ENCODE assay signal across 21 cellular contexts in the genomic region with DNA sequence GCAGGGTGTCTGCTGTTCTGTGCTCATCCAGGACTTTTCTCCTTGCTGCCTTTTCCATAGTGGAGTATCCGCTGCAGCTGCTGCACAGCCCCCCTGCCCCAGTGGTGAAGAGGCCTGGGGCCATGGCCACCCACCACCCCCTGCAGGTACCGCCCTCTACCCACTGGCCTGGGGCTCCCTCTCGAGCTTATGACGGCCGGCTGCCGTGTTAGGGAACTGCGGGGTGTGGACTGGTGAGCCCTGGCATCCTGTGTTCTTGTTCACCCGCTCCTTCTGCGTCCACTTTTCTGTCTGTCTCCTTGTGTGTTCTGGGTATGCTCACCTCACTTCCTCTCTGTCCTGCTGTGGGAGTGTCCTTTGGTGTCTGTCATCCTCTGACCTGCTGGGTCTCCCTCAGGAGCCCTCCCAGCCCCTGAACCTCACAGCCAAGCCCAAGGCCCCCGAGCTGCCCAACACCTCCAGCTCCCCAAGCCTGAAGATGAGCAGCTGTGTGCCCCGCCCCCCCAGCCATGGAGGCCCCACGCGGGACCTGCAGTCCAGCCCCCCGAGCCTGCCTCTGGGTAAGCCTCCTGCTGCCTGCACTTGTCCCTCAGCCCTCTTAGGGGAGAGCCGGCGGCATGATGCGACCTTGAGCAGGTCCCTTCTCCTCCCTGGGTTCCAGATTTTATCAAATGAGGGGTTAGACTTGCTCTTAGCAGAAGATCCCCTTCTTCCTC. TPM values are rescaled to one million over a fixed set of nuclear protein-coding genes. Genes with fewer than 3 reads are reported as not detected.
A peak's percentile ranks its signal among the peaks of the same experiment; 100 is the strongest.
DNase-seq lines count a peak whose midpoint lies in the region; ATAC-seq, FAIRE-seq and TF ChIP-seq lines count a peak whose summit lies in the region.
"Had no signal": no experiment of that assay in that cellular context is flagged by ENCODE, and none has a peak within 500 bp of the region (broad histone marks: within the 10 kb centered on the region; RNA-seq: fewer than 3 reads in every experiment).

No MANE protein-coding gene starts in this region.

- H3K4me1 ChIP-seq in H9 (ENCODE audit: insufficient read depth, low read length), result no peaks in the 10 kb centered on the region; the same call in 1 of the 2 replicates
- peaks cover 0 to 12% (median 2%) of the 10 kb centered on the region in 4 experiments; a peak in 4 of 7 replicates for H3K4me1 ChIP-seq in H1 (replicated peaks in 1 of 4; ENCODE audit: control insufficient read depth in 3 of 4, insufficient read depth in 4 of 4, low read length in 3 of 4)
- peaks cover 4% of the 10 kb centered on the region for H3K4me1 ChIP-seq in osteoblast (ENCODE audit: insufficient read depth, low read length)
- H3K4me1 ChIP-seq in tibial artery, result peaks cover 0 to 15% (median 6%) of the 10 kb centered on the region in 4 donors

- H2AK5ac ChIP-seq in H9 (ENCODE audit: insufficient read length, low read length) (no peak overlapping the region), H1 (ENCODE audit: low read depth, low read length) (no peak overlapping the region)

- H3K36me3 Mint-ChIP-seq in H9 (ENCODE audit: insufficient read depth in 1 of 3, low read depth in 3 of 3), result peaks cover 59 to 88% (median 80%) of the 10 kb centered on the region in 3 experiments
- H3K36me3 Mint-ChIP-seq: CD4-positive, alpha-beta memory T cell had no signal

- CTCF ChIA-PET in H1 (lab: Charles Lee; ENCODE audit: partially characterized antibody), result interaction anchor here (1.0 to 10.7 kb wide), 11 partner anchors 8 to 259 kb away, joined by 3 to 107 read pairs (median 5); a partner anchor contains a TSS

- H2BK5ac ChIP-seq in H9 (ENCODE audit: insufficient read length, low read length), result no peak overlapping the region
- no peak overlapping the region for H2BK5ac ChIP-seq in H1 (ENCODE audit: low read depth, low read length)

- H2BK15ac ChIP-seq in H9 (ENCODE audit: low read depth, low read length) (no peak overlapping the region), H1 (ENCODE audit: low read length) (0 out of 2 replicates have a peak overlapping the region, but pooled peaks have one; percentile 72)

- no peaks in the 10 kb centered on the region for H3K9me3 Mint-ChIP-seq in H9

- H3K36me3 ChIP-seq in H1 (ENCODE audit: control insufficient read depth in 2 of 4, insufficient read depth in 4 of 4, low read length in 3 of 4) (peaks cover 19 to 89% (median 68%) of the 10 kb centered on the region in 4 experiments), osteoblast (ENCODE audit: insufficient read depth, low read length) (peaks cover 3% of the 10 kb centered on the region), tibial artery (peaks cover 84 to 98% (median 96%) of the 10 kb centered on the region in 3 donors)

- POLR2A ChIA-PET in H1 (lab: Charles Lee; ENCODE audit: partially characterized antibody), result interaction anchor here (1.0 to 13.3 kb wide), 3 partner anchors 9 to 255 kb away, joined by 3 to 174 read pairs (median 14); a partner anchor contains a TSS

- no peaks in the 10 kb centered on the region; the same call in 1 of the 2 replicates for H3K27me3 Mint-ChIP-seq in H9 (ENCODE audit: low read depth)

- no peak overlapping the region for H4K91ac ChIP-seq in H9 (ENCODE audit: insufficient read length, low read depth, low read length)
- no peak overlapping the region for H4K91ac ChIP-seq in H1 (replicated peaks; ENCODE audit: insufficient read length, low read length)

- FAIRE-seq in H1 (lab: Jason Lieb, UNC), result no peak
- FAIRE-seq: GM12891, GM18507, H54 had no signal

- intact Hi-C loops in tibial artery (cut with DNase I; ENCODE audit: low total_unique reads), result no loop called here

- TF ChIP-seq CTCF in H9 (conservative IDR thresholded peaks at IDR 0.05), result no peak
- TF ChIP-seq CTCF in H1 (IDR thresholded peaks at IDR 0.05; ENCODE audit: control extremely low read depth in 1 of 3, insufficient read depth in 1 of 3, low read depth in 1 of 3, low read length in 3 of 3), result no peak
- TF ChIP-seq CTCF in osteoblast (IDR thresholded peaks at IDR 0.05; ENCODE audit: extremely low read depth, low read depth, low read length), result no peak
- TF ChIP-seq CTCF in tibial artery (IDR thresholded peaks at IDR 0.05), result no peak

- H3K9me3 ChIP-seq in H9 (ENCODE audit: control insufficient read depth, low read depth, low read length), result no peaks in the 10 kb centered on the region
- H3K9me3 ChIP-seq in H1 (ENCODE audit: insufficient read depth in 2 of 2, low read depth in 1 of 2, low read length in 1 of 2), result no peaks in the 10 kb centered on the region
- no peaks in the 10 kb centered on the region for H3K9me3 ChIP-seq in osteoblast (ENCODE audit: low read depth, low read length)
- H3K9me3 ChIP-seq in tibial artery, result no peaks in the 10 kb centered on the region

- no peak overlapping the region for H2BK12ac ChIP-seq in H9 (ENCODE audit: insufficient read length, low read depth, low read length)
- H2BK12ac ChIP-seq in H1 (ENCODE audit: low read depth, low read length), result no peak overlapping the region

- H3K79me2 ChIP-seq in H9 (ENCODE audit: insufficient read depth, low read length) (no peaks in the 10 kb centered on the region), H1 (ENCODE audit: control insufficient read depth in 1 of 2, insufficient read depth in 2 of 2, low read length in 2 of 2) (peaks cover 0 to 15% of the 10 kb centered on the region in 2 experiments; a peak in 2 of 4 replicates), osteoblast (ENCODE audit: insufficient read depth, low read length) (no peaks in the 10 kb centered on the region)

- H2BK120ac ChIP-seq in H9 (ENCODE audit: low read depth, low read length, poor library complexity, severe bottlenecking) (no peak overlapping the region), H1 (replicated peaks; ENCODE audit: low read depth, low read length) (no peak overlapping the region)

- H3K4me3 Mint-ChIP-seq in H9, result no peak overlapping the region
- H3K4me3 Mint-ChIP-seq: CD4-positive, alpha-beta memory T cell had no signal

- H2AFZ ChIP-seq in H9 (ENCODE audit: low read length), result no peak overlapping the region
- no peak overlapping the region for H2AFZ ChIP-seq in H1 (ENCODE audit: low read length)
- no peak overlapping the region for H2AFZ ChIP-seq in osteoblast (ENCODE audit: low read length)
- H2AFZ ChIP-seq: GM23248 had no signal

- H2BK20ac ChIP-seq in H9 (ENCODE audit: low read depth, low read length, poor library complexity, severe bottlenecking) (no peak overlapping the region), H1 (ENCODE audit: low read length) (no peak overlapping the region)

- H3K14ac ChIP-seq in H9 (ENCODE audit: insufficient read depth, low read length) (no peak overlapping the region; the same call in 1 of the 2 replicates), H1 (ENCODE audit: insufficient read length) (no peak overlapping the region)

- H3K9ac ChIP-seq in H9 (ENCODE audit: extremely low read depth, insufficient read length, low read length) (no peak overlapping the region), H1 (replicated peaks in 1 of 4; ENCODE audit: extremely low read depth in 1 of 4, low read depth in 3 of 4, low read length in 3 of 4) (no peak overlapping the region)
- H3K9ac ChIP-seq: GM23248 had no signal

- no peak overlapping the region for H3K56ac ChIP-seq in H9 (ENCODE audit: insufficient read length, low read depth, low read length)
- no peak overlapping the region for H3K56ac ChIP-seq in H1 (replicated peaks; ENCODE audit: insufficient read length, low read depth, low read length)

- no peaks in the 10 kb centered on the region for H3K23me2 ChIP-seq in H9 (ENCODE audit: insufficient read length, low read depth, low read length, poor library complexity, severe bottlenecking)
- H3K23me2 ChIP-seq in H1 (ENCODE audit: low read depth, low read length), result no peaks in the 10 kb centered on the region

- peak overlapping the region in 2 of 3 experiments; percentile 17 to 49; a peak in 3 of 7 replicates for H3K27ac Mint-ChIP-seq in H9

- no peaks in the 10 kb centered on the region for H3K27me3 ChIP-seq in H9 (ENCODE audit: insufficient read depth, low read length)
- no peaks in the 10 kb centered on the region; a peak in 1 of 7 replicates for H3K27me3 ChIP-seq in H1 (replicated peaks in 1 of 4; ENCODE audit: control insufficient read depth in 3 of 4, extremely low read depth in 1 of 4, insufficient read depth in 3 of 4, low read length in 3 of 4)
- no peaks in the 10 kb centered on the region for H3K27me3 ChIP-seq in osteoblast (ENCODE audit: insufficient read depth, low read length)
- no peaks in the 10 kb centered on the region for H3K27me3 ChIP-seq in tibial artery

- H3K23ac ChIP-seq in H9 (ENCODE audit: insufficient read length, low read depth, low read length) (no peak overlapping the region), H1 (ENCODE audit: insufficient read length) (no peak overlapping the region)

- H3K27ac ChIP-seq in H9 (ENCODE audit: insufficient read length, low read depth, low read length) (no peak overlapping the region), H1 (ENCODE audit: low read depth, low read length) (no peak overlapping the region), osteoblast (ENCODE audit: low read depth, low read length) (no peak overlapping the region), tibial artery (no peak overlapping the region)
- H3K27ac ChIP-seq: GM23248 had no signal

- H3K4me3 ChIP-seq in H1 (ENCODE audit: extremely low read depth in 1 of 4, insufficient read depth in 2 of 4, low read depth in 3 of 4, low read length in 4 of 4) (no peak overlapping the region), osteoblast (ENCODE audit: insufficient read depth, low read length) (no peak overlapping the region), tibial artery (no peak overlapping the region)
- H3K4me3 ChIP-seq: GM23248 had no signal

- H3T11ph ChIP-seq in H9 (ENCODE audit: low read length), result no peak overlapping the region

- no peak for TF ChIP-seq RAD21 in H1 (IDR thresholded peaks at IDR 0.05 in 1 of 2, conservative IDR thresholded peaks at IDR 0.05 in 1 of 2; ENCODE audit: low read depth in 2 of 2, low read length in 2 of 2)

- H3K4me2 ChIP-seq in H9 (ENCODE audit: insufficient read depth, insufficient read length, low read length) (no peak overlapping the region), H1 (ENCODE audit: insufficient read depth in 1 of 2, low read depth in 2 of 2, low read length in 2 of 2) (no peak overlapping the region), osteoblast (ENCODE audit: insufficient read depth, low read length) (no peak overlapping the region)

- H3K4ac ChIP-seq in H9 (ENCODE audit: low read depth, low read length) (no peak overlapping the region), H1 (replicated peaks; ENCODE audit: insufficient read length, low read depth, low read length) (no peak overlapping the region)

- ATAC-seq in GM19351 (IDR thresholded peaks at IDR 0.05; ENCODE audit: unreplicated experiment), result no peak

- no peaks in the 10 kb centered on the region for H4K20me1 ChIP-seq in H9 (ENCODE audit: control insufficient read depth, insufficient read depth, insufficient read length)
- peaks cover 8 to 24% of the 10 kb centered on the region in 2 experiments for H4K20me1 ChIP-seq in H1 (replicated peaks in 1 of 2; ENCODE audit: control insufficient read depth in 1 of 2, insufficient read depth in 2 of 2, low read length in 2 of 2)
- no peaks in the 10 kb centered on the region for H4K20me1 ChIP-seq in osteoblast (ENCODE audit: insufficient read depth, low read length)

- WGBS in H9 (ENCODE audit: extremely low coverage, insufficient read length, low lambda C conversion rate), result no CpG with 5 or more reads among the region's 17 CpGs
- WGBS in H1 (ENCODE audit: extremely low coverage in 1 of 2, insufficient coverage in 1 of 2, insufficient read length in 1 of 2, insufficient replicate concordance in 2 of 2, low coverage in 1 of 2, low lambda C conversion rate in 2 of 2, missing lambda C conversion rate in 1 of 2), 2 experiments, result 93% methylated on average over 16 of the region's 17 CpGs; no CpG with 5 or more reads in 1 of the 2 experiments

- no peak for TF ChIP-seq EP300 in H1 (IDR thresholded peaks at IDR 0.05; ENCODE audit: borderline replicate concordance in 1 of 2, low read depth in 2 of 2, low read length in 2 of 2)

- H4K5ac ChIP-seq in H9 (ENCODE audit: insufficient read length, low read depth, low read length) (no peak overlapping the region), H1 (ENCODE audit: insufficient read length, low read depth, low read length) (no peak overlapping the region)

- H4K8ac ChIP-seq in H9 (replicated peaks; ENCODE audit: insufficient read length, low read depth, low read length) (no peak overlapping the region), H1 (ENCODE audit: extremely low read depth, insufficient read depth, low read length) (no peak overlapping the region; the same call in 1 of the 2 replicates)

- H3K18ac ChIP-seq in H9 (ENCODE audit: insufficient read length, low read depth, low read length), result no peak overlapping the region
- H3K18ac ChIP-seq in H1 (ENCODE audit: extremely low read depth, low read length), result no peak overlapping the region

- H3K79me1 ChIP-seq in H9 (ENCODE audit: insufficient read depth, low read depth, low read length, poor library complexity, severe bottlenecking), result no peaks in the 10 kb centered on the region
- H3K79me1 ChIP-seq in H1 (ENCODE audit: low read depth, low read length), result peaks cover 14% of the 10 kb centered on the region

- no peak for TF ChIP-seq POLR2A in H1 (IDR thresholded peaks at IDR 0.05; ENCODE audit: control extremely low read depth in 1 of 2, low read depth in 2 of 2, low read length in 2 of 2)

- DNase-seq in H9 (no peak), H1 (ENCODE audit: low read depth in 1 of 2, low spot score in 2 of 2) (no peak), osteoblast (ENCODE audit: insufficient read length, low spot score, missing footprints) (peak; percentile 64), tibial artery (no peak)
- no peak for DNase-seq in central memory CD4-positive, alpha-beta T cell
- DNase-seq: C1 segment of cervical spinal cord; Calu3; CD4-positive, alpha-beta memory T cell; COR-L47; DMS53; DMS79 treated with DMSO at 0.1 percent for 48 hours; GF-D8; GM23248; HCEC 1CT had no signal

- H3K4me1 Mint-ChIP-seq in H9, result peaks cover 11 to 16% of the 10 kb centered on the region in 2 experiments
- H3K4me1 Mint-ChIP-seq: CD4-positive, alpha-beta memory T cell had no signal

RNA-seq across cellular contexts. Expression of a gene that starts 29.8 kb away (rescaled TPM):
- total RNA-seq in H9 (2021) (17.6 and 18.6 TPM in 2 replicates), osteoblast (0.72 and 1.2 TPM in 2 replicates)
- total RNA-seq in H1 (2021; fragmentation: NEBNext Ultra II Directional; extraction: Animal tissue kit (Norgen Biotek cat#: 25700)), result 20.1 and 23.1 TPM in 2 replicates
- 24.5 and 26.7 TPM in 2 replicates for polyA plus RNA-seq in H1 (2011; rRNA removed)
- 22.8 TPM for polyA plus RNA-seq in H1 (2011; cell fraction: cytosol; rRNA removed)
- 23.2 TPM for polyA plus RNA-seq in H1 (2011; cell fraction: nucleus; rRNA removed)
- 14.3 to 19.9 TPM (median 18.7 TPM) in 4 replicates for polyA plus RNA-seq in H1 (2012, experiment 1 of 2)
- polyA plus RNA-seq in H1 (2012, experiment 2 of 2), result 23.9 TPM
- 11.3 TPM for polyA plus RNA-seq in H1 (2013, experiment 1 of 2)
- 11.4 TPM for polyA plus RNA-seq in H1 (2013, experiment 2 of 2)
- polyA minus RNA-seq in H1 (2011; rRNA and poly(A)+ RNA removed), result 31.5 and 38.8 TPM in 2 replicates
- polyA minus RNA-seq in H1 (2011; cell fraction: cytosol; rRNA and poly(A)+ RNA removed), result 11.0 TPM
- polyA minus RNA-seq in H1 (2011; cell fraction: nucleus; rRNA and poly(A)+ RNA removed), result 10.8 TPM

RNA-seq across cellular contexts. Expression of a gene that starts 44.1 kb away (rescaled TPM):
- total RNA-seq in H9 (2021) (not detected in 2 replicates), osteoblast (not detected in 2 replicates)
- total RNA-seq in H1 (2021; fragmentation: NEBNext Ultra II Directional; extraction: Animal tissue kit (Norgen Biotek cat#: 25700)), result not detected in 2 replicates
- polyA plus RNA-seq in H1 (2011; rRNA removed), result 0.05 and 0.11 TPM in 2 replicates
- not detected for polyA plus RNA-seq in H1 (2011; cell fraction: cytosol; rRNA removed)
- not detected for polyA plus RNA-seq in H1 (2011; cell fraction: nucleus; rRNA removed)
- 0.12 TPM in 1 of 4 replicates, not detected in the others for polyA plus RNA-seq in H1 (2012, experiment 1 of 2)
- not detected for polyA plus RNA-seq in H1 (2012, experiment 2 of 2)
- 0.06 TPM for polyA plus RNA-seq in H1 (2013, experiment 1 of 2)
- polyA plus RNA-seq in H1 (2013, experiment 2 of 2), result 0.04 TPM
- 0.38 TPM in 1 of 2 replicates, not detected in the other for polyA minus RNA-seq in H1 (2011; rRNA and poly(A)+ RNA removed)
- not detected for polyA minus RNA-seq in H1 (2011; cell fraction: cytosol; rRNA and poly(A)+ RNA removed)
- polyA minus RNA-seq in H1 (2011; cell fraction: nucleus; rRNA and poly(A)+ RNA removed), result not detected
- total RNA-seq: A673; Calu3; CD4-positive, alpha-beta memory T cell; Daoy; G401; GM23248 had no signal
- polyA plus RNA-seq: CD4-positive, alpha-beta memory T cell; GM23248 had no signal

RNA-seq across cellular contexts. Expression of a gene that starts 49.1 kb away (rescaled TPM):
- 120 TPM in 2 replicates for total RNA-seq in H9 (2021)
- total RNA-seq in H1 (2021; fragmentation: NEBNext Ultra II Directional; extraction: Animal tissue kit (Norgen Biotek cat#: 25700)), result 173 and 180 TPM in 2 replicates
- 113 and 169 TPM in 2 replicates for polyA plus RNA-seq in H1 (2011; rRNA removed)
- polyA plus RNA-seq in H1 (2011; cell fraction: cytosol; rRNA removed), result 96.2 TPM
- 219 TPM for polyA plus RNA-seq in H1 (2011; cell fraction: nucleus; rRNA removed)
- 59.8 to 90.9 TPM (median 83.4 TPM) in 4 replicates for polyA plus RNA-seq in H1 (2012, experiment 1 of 2)
- 63.6 TPM for polyA plus RNA-seq in H1 (2012, experiment 2 of 2)
- polyA plus RNA-seq in H1 (2013, experiment 1 of 2), result 44.3 TPM
- 44.2 TPM for polyA plus RNA-seq in H1 (2013, experiment 2 of 2)
- 81.6 and 128 TPM in 2 replicates for polyA minus RNA-seq in H1 (2011; rRNA and poly(A)+ RNA removed)
- polyA minus RNA-seq in H1 (2011; cell fraction: cytosol; rRNA and poly(A)+ RNA removed), result 90.1 TPM
- polyA minus RNA-seq in H1 (2011; cell fraction: nucleus; rRNA and poly(A)+ RNA removed), result 162 TPM
- total RNA-seq in osteoblast, result 6.8 and 9.0 TPM in 2 replicates
- total RNA-seq: G401 had no signal

Comparison
In these comparisons a context has a peak if more than half of its experiments do, and no peak if none do; other contexts are left out.
1. RNA of a gene that starts 49.1 kb away (total RNA-seq): 173 to 180 TPM in H1 and 120 TPM in H9; 6.8 to 9.0 TPM in osteoblast; every median in the first group is over 10 times any median in the second.